Comparison of ENCODE assay signal across 8 cellular contexts in genomic region chr15:84601555-84601838, GRCh38. TPM values are rescaled to one million over a fixed set of nuclear protein-coding genes. Genes with fewer than 3 reads are reported as not detected.
A peak's percentile ranks its signal among the peaks of the same experiment; 100 is the strongest.
DNase-seq lines count a peak whose midpoint lies in the region; ATAC-seq, FAIRE-seq and TF ChIP-seq lines count a peak whose summit lies in the region.

No MANE protein-coding gene starts in this region.

- H3K27me3 ChIP-seq in GM23338 (ENCODE audit: insufficient read depth): no peaks in the 10 kb centered on the region
- no peaks in the 10 kb centered on the region for H3K27me3 ChIP-seq in small intestine (ENCODE audit: control insufficient read depth in 2 of 2, insufficient read depth in 2 of 2, low read length in 2 of 2)

- H3K36me3 ChIP-seq in GM23338 (ENCODE audit: insufficient read depth): peaks cover 14% of the 10 kb centered on the region; the same call in 1 of the 2 replicates
- no peaks in the 10 kb centered on the region for H3K36me3 ChIP-seq in small intestine (ENCODE audit: control insufficient read depth in 2 of 2, insufficient read depth in 2 of 2, low read length in 2 of 2)

- intact Hi-C loops in activated B cell treated with CpG ODN at 0.5 μM for 24 hours (cut with micrococcal nuclease): no loop called here

- H3K9me3 Mint-ChIP-seq in GM23338: peaks cover 6% of the 10 kb centered on the region; the same call in 2 of the 3 replicates
- no peaks in the 10 kb centered on the region for H3K9me3 Mint-ChIP-seq in activated B cell treated with CpG ODN at 0.5 μM for 24 hours

- no peak for FAIRE-seq in small intestine (lab: Jason Lieb, UNC)

- H3K4me1 Mint-ChIP-seq in GM23338 (peaks cover 62% of the 10 kb centered on the region), activated B cell treated with CpG ODN at 0.5 μM for 24 hours (peaks cover 77% of the 10 kb centered on the region)

- H3K4me3 ChIP-seq in GM23338 (peak overlapping the region; percentile 87), iPS-11a (ENCODE audit: low read depth, low read length) (peak overlapping the region; percentile 73), small intestine (ENCODE audit: low read depth in 1 of 2, low read length in 2 of 2) (peak overlapping the region; percentile 62 to 91)

- POLR2A ChIA-PET in activated B cell treated with CpG ODN at 0.5 μM for 24 hours (lab: Charles Lee): interaction anchor here (0.6 to 3.0 kb wide), 7 partner anchors 30 to 408 kb away, joined by 3 to 22 read pairs (median 6); partner anchors contain the start of genes SEC11A and WDR73

- WGBS in small intestine, 3 donors: 6 to 12% (median 11%) methylated on average over 6 of the region's 6 CpGs

- CTCF ChIA-PET in activated B cell treated with CpG ODN at 0.5 μM for 24 hours (lab: Charles Lee): no interaction called here

- H3K27ac ChIP-seq in GM23338 (ENCODE audit: low read depth): peak overlapping the region; percentile 96
- no peak overlapping the region for H3K27ac ChIP-seq in small intestine (ENCODE audit: low read depth in 1 of 2, low read length in 1 of 2)

- ATAC-seq in GM23338: no peak
- ATAC-seq in activated B cell treated with CpG ODN at 0.5 μM for 24 hours (ENCODE audit: low read depth): no peak

- peak overlapping the region; percentile 79 for H3K4me2 ChIP-seq in GM23338

- TF ChIP-seq CTCF in GM23338 (conservative IDR thresholded peaks at IDR 0.05; ENCODE audit: low read depth in 2 of 2): no peak
- no peak for TF ChIP-seq CTCF in activated B cell treated with CpG ODN at 0.5 μM for 24 hours (IDR thresholded peaks at IDR 0.05)

- H3K27ac Mint-ChIP-seq in GM23338: peak overlapping the region; percentile 93; the same call in 1 of the 2 replicates
- H3K27ac Mint-ChIP-seq in activated B cell treated with CpG ODN at 0.5 μM for 24 hours: peak overlapping the region; percentile 88

- H2AFZ ChIP-seq in GM23338: no peak overlapping the region

- peaks cover 45% of the 10 kb centered on the region for H3K79me2 ChIP-seq in GM23338 (replicated peaks; ENCODE audit: insufficient read depth)

- H4K20me1 ChIP-seq in GM23338 (replicated peaks; ENCODE audit: insufficient read depth): peaks cover 18% of the 10 kb centered on the region

- H3K36me3 Mint-ChIP-seq in GM23338 (ENCODE audit: low read depth) (peaks cover 34% of the 10 kb centered on the region), activated B cell treated with CpG ODN at 0.5 μM for 24 hours (ENCODE audit: low read depth) (peaks cover 30% of the 10 kb centered on the region)

- peak overlapping the region; percentile 93 for H3K4me3 Mint-ChIP-seq in GM23338
- peak overlapping the region; percentile 97 for H3K4me3 Mint-ChIP-seq in activated B cell treated with CpG ODN at 0.5 μM for 24 hours

- no peaks in the 10 kb centered on the region for H3K9me2 ChIP-seq in GM23338 (ENCODE audit: insufficient read depth)

- no peaks in the 10 kb centered on the region for H3K9me3 ChIP-seq in small intestine (ENCODE audit: control insufficient read depth, low read depth)

- H3F3A ChIP-seq in GM23338 (replicated peaks; ENCODE audit: low read depth): peaks cover 26% of the 10 kb centered on the region

- H3K4me1 ChIP-seq in GM23338 (ENCODE audit: insufficient read depth) (peaks cover 42% of the 10 kb centered on the region), small intestine (ENCODE audit: control insufficient read depth in 2 of 2, insufficient read depth in 1 of 2, low read depth in 1 of 2, low read length in 1 of 2) (no peaks in the 10 kb centered on the region)

- peaks cover 37% of the 10 kb centered on the region for H3K27me3 Mint-ChIP-seq in GM23338 (ENCODE audit: insufficient read depth, low read depth, poor library complexity)
- H3K27me3 Mint-ChIP-seq in activated B cell treated with CpG ODN at 0.5 μM for 24 hours: no peaks in the 10 kb centered on the region

- DNase-seq in GM23338 (ENCODE audit: low spot score) (no peak), activated B cell treated with CpG ODN at 0.5 μM for 24 hours (no peak), small intestine (no peak), DMS 273 treated with DMSO at 0.1 percent for 48 hours (lab: John Stamatoyannopoulos, UW) (no peak), kidney glomerular epithelial cell (lab: John Stamatoyannopoulos, UW) (no peak), NOMO-1 treated with dmso at 0.1 percent for 144 hours (lab: John Stamatoyannopoulos, UW; ENCODE audit: unreplicated experiment) (no peak), mesenteric fat pad (ENCODE audit: low spot score) (no peak)

TF ChIP-seq in GM23338, 12 proteins besides CTCF, POLR2A, EP300 and RAD21 (continues in another document):
- TF ChIP-seq JUNB (IDR thresholded peaks at IDR 0.05; ENCODE audit: unreplicated experiment) (no peak), ZNF462 (CRISPR knock-in tag; IDR thresholded peaks at IDR 0.05) (no peak), CREB1 (CRISPR knock-in tag; IDR thresholded peaks at IDR 0.05; ENCODE audit: low read depth) (no peak), STAT1 (IDR thresholded peaks at IDR 0.05; ENCODE audit: unreplicated experiment) (no peak), ZNF114 (CRISPR knock-in tag; IDR thresholded peaks at IDR 0.05) (no peak)

RNA-seq across cellular contexts. Expression of gene ZSCAN2, which starts 0.7 kb away (rescaled TPM):
- total RNA-seq in GM23338 (2014; rRNA removed; shearing (Covaris generic)): 63.9 and 93.0 TPM in 2 replicates
- polyA plus RNA-seq in GM23338 (2016; fragmentation: Nextera tagmentation; extraction: Ambion mirVana) (42.7 and 45.8 TPM in 2 replicates), small intestine (1 to 10 TPM; 3.2 to 5.6 (median 3.4) TPM)
- total RNA-seq in activated B cell treated with CpG ODN at 0.5 μM for 24 hours (16.0 and 18.7 TPM in 2 replicates), mesenteric fat pad (7.9 TPM)

RNA-seq across cellular contexts. Expression of gene WDR73, which starts 52.6 kb away (rescaled TPM):
- 25.2 and 29.3 TPM in 2 replicates for total RNA-seq in GM23338 (2014; rRNA removed; shearing (Covaris generic))
- 14.8 TPM in 2 replicates for polyA plus RNA-seq in GM23338 (2016; fragmentation: Nextera tagmentation; extraction: Ambion mirVana)
- 34.9 and 38.9 TPM in 2 replicates for total RNA-seq in activated B cell treated with CpG ODN at 0.5 μM for 24 hours
- polyA plus RNA-seq in small intestine: 10 to 100 TPM in 1 of 3 donors, 1 to 10 TPM in 2; 6.3 to 13.8 (median 7.6) TPM
- 20.3 TPM for total RNA-seq in mesenteric fat pad

RNA-seq across cellular contexts. Expression of gene NMB, which starts 56.5 kb away (rescaled TPM):
- 19.8 and 22.0 TPM in 2 replicates for total RNA-seq in GM23338 (2014; rRNA removed; shearing (Covaris generic))
- polyA plus RNA-seq in GM23338 (2016; fragmentation: Nextera tagmentation; extraction: Ambion mirVana) (17.0 and 18.1 TPM in 2 replicates), small intestine (1 to 10 TPM; 1.8 to 7.7 (median 2.2) TPM)
- total RNA-seq in activated B cell treated with CpG ODN at 0.5 μM for 24 hours (2.9 and 3.8 TPM in 2 replicates), mesenteric fat pad (67.0 TPM)
